ENCODE assay signal across 18 cellular contexts in genomic region chr15:70690491-70691281, GRCh38.
DNase-seq lines count a peak whose midpoint lies in the region; ATAC-seq and TF ChIP-seq lines count a peak whose summit lies in the region.
"Had no signal": no experiment of that assay in that cellular context is flagged by ENCODE, and none has a peak within 500 bp of the region (broad histone marks: within the 10 kb centered on the region; RNA-seq: fewer than 3 reads in every experiment).

No MANE protein-coding gene starts in this region.

- H3K27me3 Mint-ChIP-seq in activated CD8-positive, alpha-beta memory T cell treated with anti-CD3 and anti-CD28 coated beads, Interleukin-2, amount 10 ng/mL, durations not matched to agents 7 days and 5 days = peaks cover 30% of the 10 kb centered on the region

- peak; percentile 32 for DNase-seq in Karpas-422
- DNase-seq in dermis blood vessel endothelial cell = peak; percentile 66
- DNase-seq in left lobe of liver (ENCODE audit: low spot score) = no peak
- no peak for DNase-seq in activated CD8-positive, alpha-beta memory T cell treated with anti-CD3 and anti-CD28 coated beads, Interleukin-2, amount 10 ng/mL, durations not matched to agents 7 days and 5 days
- no peak for DNase-seq in lower lobe of right lung
- DNase-seq: activated naive CD4-positive, alpha-beta T cell; amygdala; H7; NCI-H524; Right ventricle myocardium superior; stimulated activated CD4-positive, alpha-beta T cell treated with anti-CD3 and anti-CD28 coated beads, Interleukin-4, amount 100 ng/mL, for 4 hours; T-helper 17 cell; upper lobe of left lung had no signal

- intact Hi-C loops in lower lobe of right lung (cut with DNase I) = no loop called here

- H3K79me2 ChIP-seq in Karpas-422 (ENCODE audit: low read length) = no peaks in the 10 kb centered on the region

- no peaks in the 10 kb centered on the region for H3K4me1 Mint-ChIP-seq in activated CD8-positive, alpha-beta memory T cell treated with anti-CD3 and anti-CD28 coated beads, Interleukin-2, amount 10 ng/mL, durations not matched to agents 7 days and 5 days
- H3K4me1 Mint-ChIP-seq: B cell, T-helper 17 cell had no signal

- no peaks in the 10 kb centered on the region for H3K9me3 Mint-ChIP-seq in activated CD8-positive, alpha-beta memory T cell treated with anti-CD3 and anti-CD28 coated beads, Interleukin-2, amount 10 ng/mL, durations not matched to agents 7 days and 5 days (ENCODE audit: low read depth)

- H3K27ac ChIP-seq in Karpas-422 (ENCODE audit: low read length) = no peak overlapping the region
- no peak overlapping the region for H3K27ac ChIP-seq in lower lobe of right lung
- H3K27ac ChIP-seq: upper lobe of left lung had no signal

- no peaks in the 10 kb centered on the region for H3K9me2 ChIP-seq in Karpas-422 (replicated peaks; ENCODE audit: insufficient read depth, low read length)

- ATAC-seq in left lobe of liver = peak; percentile 40
- ATAC-seq in activated CD8-positive, alpha-beta memory T cell treated with anti-CD3 and anti-CD28 coated beads, Interleukin-2, amount 10 ng/mL, durations not matched to agents 7 days and 5 days = no peak
- no peak for ATAC-seq in lower lobe of right lung
- no peak for ATAC-seq in HG02588 (IDR thresholded peaks at IDR 0.05; ENCODE audit: unreplicated experiment)
- ATAC-seq: esophagus mucosa, T-helper 17 cell had no signal

- no peak overlapping the region for H3K4me3 Mint-ChIP-seq in activated CD8-positive, alpha-beta memory T cell treated with anti-CD3 and anti-CD28 coated beads, Interleukin-2, amount 10 ng/mL, durations not matched to agents 7 days and 5 days
- H3K4me3 Mint-ChIP-seq: B cell, T-helper 17 cell had no signal

- CTCF ChIA-PET in activated CD8-positive, alpha-beta memory T cell treated with anti-CD3 and anti-CD28 coated beads, Interleukin-2, amount 10 ng/mL, durations not matched to agents 7 days and 5 days (lab: Charles Lee) = interaction anchor here (1.0 kb wide), 1 partner anchor 9 kb away, joined by 4 read pairs; no protein-coding TSS in a partner anchor

- no peaks in the 10 kb centered on the region for H3K36me3 Mint-ChIP-seq in activated CD8-positive, alpha-beta memory T cell treated with anti-CD3 and anti-CD28 coated beads, Interleukin-2, amount 10 ng/mL, durations not matched to agents 7 days and 5 days

- no peak overlapping the region for H3K9ac ChIP-seq in Karpas-422 (ENCODE audit: low read length)
- no peak overlapping the region for H3K9ac ChIP-seq in skeletal muscle satellite cell (ENCODE audit: low read depth, low read length)

- no peak overlapping the region for H3K27ac Mint-ChIP-seq in activated CD8-positive, alpha-beta memory T cell treated with anti-CD3 and anti-CD28 coated beads, Interleukin-2, amount 10 ng/mL, durations not matched to agents 7 days and 5 days
- H3K27ac Mint-ChIP-seq: B cell, T-helper 17 cell had no signal

- H3K9me3 ChIP-seq in Karpas-422 (ENCODE audit: low read length) = no peaks in the 10 kb centered on the region
- H3K9me3 ChIP-seq in skeletal muscle satellite cell (replicated peaks; ENCODE audit: low read length) = no peaks in the 10 kb centered on the region
- no peaks in the 10 kb centered on the region for H3K9me3 ChIP-seq in lower lobe of right lung
- H3K9me3 ChIP-seq: Caco-2, upper lobe of left lung had no signal

- no peak for TF ChIP-seq CTCF in lower lobe of right lung (IDR thresholded peaks at IDR 0.05)

- H3K4me1 ChIP-seq in Karpas-422 (ENCODE audit: low read length) (no peaks in the 10 kb centered on the region), skeletal muscle satellite cell (ENCODE audit: control insufficient read depth, insufficient read depth, low read length) (peaks cover 30% of the 10 kb centered on the region), lower lobe of right lung (peaks cover 13% of the 10 kb centered on the region)

- H3K36me3 ChIP-seq in Karpas-422 (ENCODE audit: insufficient read depth, low read length) = no peaks in the 10 kb centered on the region
- H3K36me3 ChIP-seq in skeletal muscle satellite cell (ENCODE audit: insufficient read depth, low read length) = peaks cover 67% of the 10 kb centered on the region
- H3K36me3 ChIP-seq in lower lobe of right lung = peaks cover 8% of the 10 kb centered on the region

- H3K4me2 ChIP-seq in Karpas-422 (ENCODE audit: low read depth, low read length, poor library complexity, severe bottlenecking) = no peak overlapping the region
- H3K4me2 ChIP-seq in skeletal muscle satellite cell (ENCODE audit: low read length) = peak overlapping the region; percentile 6

- H3K27me3 ChIP-seq in Karpas-422 (ENCODE audit: low read length) (no peaks in the 10 kb centered on the region), skeletal muscle satellite cell (ENCODE audit: control insufficient read depth, insufficient read depth, low read length) (no peaks in the 10 kb centered on the region), lower lobe of right lung (ENCODE audit: low read depth) (no peaks in the 10 kb centered on the region)
- H3K27me3 ChIP-seq: upper lobe of left lung had no signal

- no peaks in the 10 kb centered on the region for H4K20me1 ChIP-seq in Karpas-422 (ENCODE audit: insufficient read depth, low read depth, low read length)

- H2AFZ ChIP-seq in Karpas-422 (ENCODE audit: low read length) = no peak overlapping the region

- H3K4me3 ChIP-seq in Karpas-422 (ENCODE audit: low read length) (no peak overlapping the region), skeletal muscle satellite cell (ENCODE audit: low read length) (no peak overlapping the region), lower lobe of right lung (no peak overlapping the region)
- H3K4me3 ChIP-seq: upper lobe of left lung had no signal

Comparison
In these comparisons a context has a peak if more than half of its experiments do, and no peak if none do; other contexts are left out.
1. DNase-seq: peak in Karpas-422 (single experiment) and dermis blood vessel endothelial cell (single experiment); none in left lobe of liver (single experiment), activated CD8-positive, alpha-beta memory T cell treated with anti-CD3 and anti-CD28 coated beads, Interleukin-2, amount 10 ng/mL, durations not matched to agents 7 days and 5 days (single experiment) and lower lobe of right lung (single experiment).